In genomic region chr1:101196668-101197067, GRCh38 we compare ENCODE assay signal across 17 cellular contexts. TPM values are rescaled to one million over a fixed set of nuclear protein-coding genes. Genes with fewer than 3 reads are reported as not detected.
DNase-seq lines count a peak whose midpoint lies in the region; ATAC-seq, FAIRE-seq and TF ChIP-seq lines count a peak whose summit lies in the region.
"Had no signal": no experiment of that assay in that cellular context is flagged by ENCODE, and none has a peak within 500 bp of the region (broad histone marks: within the 10 kb centered on the region; RNA-seq: fewer than 3 reads in every experiment).

No MANE protein-coding gene starts in this region.

- no peak overlapping the region for H3K4me3 Mint-ChIP-seq in activated CD4-positive, alpha-beta T cell treated with anti-CD3 and anti-CD28 coated beads, Interleukin-2, amount 10 ng/mL, durations not matched to agents 24 days and 14 days
- H3K4me3 Mint-ChIP-seq in activated T-helper 17 cell treated with anti-CD3 and anti-CD28 coated beads, Interleukin-2, amount 50 U/mL, for 72 hours = no peak overlapping the region
- no peak overlapping the region for H3K4me3 Mint-ChIP-seq in stimulated activated memory B cell treated with anti-CD40 and anti-IgM and Interleukin-4, amounts not matched to agents 10 μg/mL and 1 μg/mL and 100 μg/mL, for 72 hours
- H3K4me3 Mint-ChIP-seq: CD14-positive monocyte; CD4-positive, alpha-beta memory T cell; H9 had no signal

- WGBS in K562 (ENCODE audit: insufficient coverage, low coverage, missing lambda C conversion rate) = 43% methylated on average over 2 of the region's 2 CpGs

- in situ Hi-C loops in K562 (cut with MboI) = no loop called here

- POLR2A ChIA-PET in K562 (lab: Yijun Ruan, JAX) = no interaction called here

- no peaks in the 10 kb centered on the region for H3K79me2 ChIP-seq in K562 (ENCODE audit: control insufficient read depth, insufficient read depth, low read length)

- H4K20me1 ChIP-seq in K562 (replicated peaks; ENCODE audit: control insufficient read depth, insufficient read depth, low read length) = no peaks in the 10 kb centered on the region
- H4K20me1 ChIP-seq: BLaER1 had no signal

- H3K9me3 Mint-ChIP-seq in activated CD4-positive, alpha-beta T cell treated with anti-CD3 and anti-CD28 coated beads, Interleukin-2, amount 10 ng/mL, durations not matched to agents 24 days and 14 days = peaks cover 10% of the 10 kb centered on the region
- H3K9me3 Mint-ChIP-seq in activated T-helper 17 cell treated with anti-CD3 and anti-CD28 coated beads, Interleukin-2, amount 50 U/mL, for 72 hours = no peaks in the 10 kb centered on the region
- peaks cover 1% of the 10 kb centered on the region for H3K9me3 Mint-ChIP-seq in stimulated activated memory B cell treated with anti-CD40 and anti-IgM and Interleukin-4, amounts not matched to agents 10 μg/mL and 1 μg/mL and 100 μg/mL, for 72 hours
- H3K9me3 Mint-ChIP-seq: H9 had no signal

- peaks cover 27% of the 10 kb centered on the region for H3K4me1 Mint-ChIP-seq in activated CD4-positive, alpha-beta T cell treated with anti-CD3 and anti-CD28 coated beads, Interleukin-2, amount 10 ng/mL, durations not matched to agents 24 days and 14 days
- peaks cover 25% of the 10 kb centered on the region for H3K4me1 Mint-ChIP-seq in activated T-helper 17 cell treated with anti-CD3 and anti-CD28 coated beads, Interleukin-2, amount 50 U/mL, for 72 hours
- H3K4me1 Mint-ChIP-seq in stimulated activated memory B cell treated with anti-CD40 and anti-IgM and Interleukin-4, amounts not matched to agents 10 μg/mL and 1 μg/mL and 100 μg/mL, for 72 hours = peaks cover 35% of the 10 kb centered on the region

- no peaks in the 10 kb centered on the region for H3K9me1 ChIP-seq in K562 (ENCODE audit: control insufficient read depth, insufficient read depth, low read length)

- H3K9me3 ChIP-seq in K562 (replicated peaks; ENCODE audit: control insufficient read depth, insufficient read depth, low read depth, low read length) = no peaks in the 10 kb centered on the region
- H3K9me3 ChIP-seq: BLaER1 had no signal

- peak overlapping the region; percentile 14 for H3K27ac Mint-ChIP-seq in activated CD4-positive, alpha-beta T cell treated with anti-CD3 and anti-CD28 coated beads, Interleukin-2, amount 10 ng/mL, durations not matched to agents 24 days and 14 days
- H3K27ac Mint-ChIP-seq in activated T-helper 17 cell treated with anti-CD3 and anti-CD28 coated beads, Interleukin-2, amount 50 U/mL, for 72 hours = peak overlapping the region; percentile 34
- H3K27ac Mint-ChIP-seq in stimulated activated memory B cell treated with anti-CD40 and anti-IgM and Interleukin-4, amounts not matched to agents 10 μg/mL and 1 μg/mL and 100 μg/mL, for 72 hours = peak overlapping the region; percentile 5
- H3K27ac Mint-ChIP-seq: CD4-positive, alpha-beta memory T cell; H9 had no signal

- H3K27me3 ChIP-seq in K562 (ENCODE audit: control insufficient read depth in 2 of 2, insufficient read depth in 2 of 2, low read length in 2 of 2) = no peaks in the 10 kb centered on the region
- H3K27me3 ChIP-seq: BLaER1 had no signal

- FAIRE-seq in K562 (lab: Jason Lieb, UNC) = no peak
- FAIRE-seq: H1, HTR-8/SVneo had no signal

- H3K4me1 ChIP-seq in K562 (replicated peaks in 1 of 2; ENCODE audit: control insufficient read depth in 2 of 2, insufficient read depth in 2 of 2, low read length in 2 of 2) = no peaks in the 10 kb centered on the region; a peak in 4 of 5 replicates

- H3K36me3 ChIP-seq in K562 (ENCODE audit: control insufficient read depth, insufficient read depth, low read length) = no peaks in the 10 kb centered on the region
- H3K36me3 ChIP-seq: BLaER1 had no signal

- no peak for ATAC-seq in activated T-helper 17 cell treated with anti-CD3 and anti-CD28 coated beads, Interleukin-2, amount 50 U/mL, for 72 hours (replicated peaks)
- ATAC-seq in K562 = no peak
- ATAC-seq in stimulated activated memory B cell treated with anti-CD40 and anti-IgM and Interleukin-4, amounts not matched to agents 10 μg/mL and 1 μg/mL and 100 μg/mL, for 72 hours = no peak

- no peak overlapping the region for H3K4me3 ChIP-seq in K562
- H3K4me3 ChIP-seq: BLaER1 had no signal

- H3K27me3 Mint-ChIP-seq in activated CD4-positive, alpha-beta T cell treated with anti-CD3 and anti-CD28 coated beads, Interleukin-2, amount 10 ng/mL, durations not matched to agents 24 days and 14 days = no peaks in the 10 kb centered on the region
- H3K27me3 Mint-ChIP-seq in activated T-helper 17 cell treated with anti-CD3 and anti-CD28 coated beads, Interleukin-2, amount 50 U/mL, for 72 hours = no peaks in the 10 kb centered on the region
- H3K27me3 Mint-ChIP-seq in stimulated activated memory B cell treated with anti-CD40 and anti-IgM and Interleukin-4, amounts not matched to agents 10 μg/mL and 1 μg/mL and 100 μg/mL, for 72 hours = no peaks in the 10 kb centered on the region

- no peak overlapping the region for H3K27ac ChIP-seq in K562 (ENCODE audit: extremely low read depth, low read depth, low read length)
- H3K27ac ChIP-seq: BLaER1 had no signal

- H3K4me2 ChIP-seq in K562 (ENCODE audit: insufficient read depth, low read length) = no peak overlapping the region
- H3K4me2 ChIP-seq: BLaER1 had no signal

- BruUV-seq in K562 (replicated peaks; lab: Mats Ljungman, UMichigan) = no TSS peak

- TF ChIP-seq CTCF in K562 (IDR thresholded peaks at IDR 0.05 in 2 of 3, conservative IDR thresholded peaks at IDR 0.05 in 1 of 3; ENCODE audit: insufficient read depth in 2 of 3, low read depth in 1 of 3, low read length in 3 of 3) = no peak

- TF ChIP-seq POLR2A in K562 (conservative IDR thresholded peaks at IDR 0.05) = no peak

- H2AFZ ChIP-seq in K562 (ENCODE audit: low read depth, low read length) = no peak overlapping the region

- CTCF ChIA-PET in K562 (lab: Yijun Ruan, JAX; ENCODE audit: low intra/inter-chr PET ratio) = no interaction called here

- TF ChIP-seq EP300 in K562 (IDR thresholded peaks at IDR 0.05; ENCODE audit: low read length) = no peak

- peaks cover 7% of the 10 kb centered on the region for H3K36me3 Mint-ChIP-seq in activated CD4-positive, alpha-beta T cell treated with anti-CD3 and anti-CD28 coated beads, Interleukin-2, amount 10 ng/mL, durations not matched to agents 24 days and 14 days (ENCODE audit: low read depth)
- H3K36me3 Mint-ChIP-seq in activated T-helper 17 cell treated with anti-CD3 and anti-CD28 coated beads, Interleukin-2, amount 50 U/mL, for 72 hours (ENCODE audit: low read depth) = no peaks in the 10 kb centered on the region
- H3K36me3 Mint-ChIP-seq in stimulated activated memory B cell treated with anti-CD40 and anti-IgM and Interleukin-4, amounts not matched to agents 10 μg/mL and 1 μg/mL and 100 μg/mL, for 72 hours = peaks cover 2% of the 10 kb centered on the region
- H3K36me3 Mint-ChIP-seq: CD14-positive monocyte had no signal

- H3K9ac ChIP-seq in K562 (ENCODE audit: insufficient read depth in 1 of 2, low read depth in 2 of 2, low read length in 2 of 2) = no peak overlapping the region
- H3K9ac ChIP-seq: BLaER1 had no signal

- intact Hi-C loops in activated CD4-positive, alpha-beta T cell treated with anti-CD3 and anti-CD28 coated beads, Interleukin-2, amount 10 ng/mL, durations not matched to agents 24 days and 14 days (cut with micrococcal nuclease) = no loop called here
- intact Hi-C loops in K562 (cut with micrococcal nuclease) = no loop called here

- no peak for TF ChIP-seq RAD21 in K562 (CRISPR knock-in tag; conservative IDR thresholded peaks at IDR 0.05 in 1 of 2, IDR thresholded peaks at IDR 0.05 in 1 of 2)

- no peak for DNase-seq in activated CD4-positive, alpha-beta T cell treated with anti-CD3 and anti-CD28 coated beads, Interleukin-2, amount 10 ng/mL, durations not matched to agents 24 days and 14 days
- DNase-seq in activated CD4-positive, alpha-beta T cell treated with anti-CD3 and anti-CD28 coated beads for 4 hours = no peak
- DNase-seq in K562 (ENCODE audit: extremely low read depth in 1 of 4, low spot score in 3 of 4) = no peak
- DNase-seq in NCI-H187 treated with DMSO at 0.1 percent for 48 hours (lab: John Stamatoyannopoulos, UW) = no peak
- DNase-seq in stimulated activated CD4-positive, alpha-beta T cell treated with anti-CD3 and anti-CD28 coated beads, Interleukin-4, amount 100 ng/mL, for 1 hour = no peak
- DNase-seq: 8988T; CD4-positive, alpha-beta memory T cell; DMS153; DMS79; GDM1; H9 had no signal

TF ChIP-seq in K562, 482 proteins besides CTCF, POLR2A, EP300 and RAD21 (continues in another document):
- TF ChIP-seq SIX5 (IDR thresholded peaks at IDR 0.05; ENCODE audit: borderline replicate concordance in 1 of 2, insufficient read depth in 1 of 2, low read depth in 1 of 2, low read length in 2 of 2) (no peak), DMBX1 (CRISPR knock-in tag; IDR thresholded peaks at IDR 0.05; ENCODE audit: borderline replicate concordance) (no peak)

RNA-seq across cellular contexts. Expression of gene S1PR1, which starts 40.2 kb away (rescaled TPM):
- total RNA-seq in activated CD4-positive, alpha-beta T cell treated with anti-CD3 and anti-CD28 coated beads, Interleukin-2, amount 10 ng/mL, durations not matched to agents 24 days and 14 days = 49.5 and 51.2 TPM in 2 replicates
- 100 to 1,000 TPM; 147 to 170 TPM for total RNA-seq in activated T-helper 17 cell treated with anti-CD3 and anti-CD28 coated beads, Interleukin-2, amount 50 U/mL, for 72 hours
- 0.93 and 1.5 TPM in 2 replicates for total RNA-seq in K562 (2011; cell fraction: chromatin; rRNA removed; ENCODE audit: low replicate concordance)
- 0.92 and 1.3 TPM in 2 replicates for total RNA-seq in K562 (2011; cell fraction: nucleolus; rRNA removed)
- 0.61 and 0.73 TPM in 2 replicates for total RNA-seq in K562 (2011; cell fraction: nucleoplasm; rRNA removed)
- total RNA-seq in K562 (2014; rRNA removed) (0.36 and 0.41 TPM in 2 replicates), K562 (2014; rRNA removed; fragmentation: Illumina TruSeq; extraction: Trizol) (0.29 and 0.32 TPM in 2 replicates), K562 (2015; rRNA removed; fragmentation: Illumina TruSeq; extraction: Trizol) (1.2 TPM in 2 replicates), K562 (2021) (0.73 and 1.1 TPM in 2 replicates)
- polyA plus RNA-seq in K562 (2011; rRNA removed) (0.85 and 1.0 TPM in 2 replicates), K562 (2014; fragmentation: Illumina TruSeq; extraction: Trizol) (0.43 and 0.54 TPM in 2 replicates), K562 (2014; fragmentation: Nextera tagmentation; extraction: Ambion mirVana) (under 1 TPM; 0.22 to 0.51 TPM), K562 (2014; rRNA removed) (0.32 and 0.34 TPM in 2 replicates)
- polyA plus RNA-seq in K562 (2011; cell fraction: cytosol; rRNA removed) = 1.4 and 1.7 TPM in 2 replicates
- polyA plus RNA-seq in K562 (2011; cell fraction: nucleus; rRNA removed) = 2.9 and 4.5 TPM in 2 replicates
- 1.6 and 1.9 TPM in 2 replicates for polyA plus RNA-seq in K562 (2012)
- polyA minus RNA-seq in K562 (2011; rRNA and poly(A)+ RNA removed) = 1.7 TPM in 2 replicates
- 0.95 TPM in 1 of 2 replicates, not detected in the other for polyA minus RNA-seq in K562 (2011; cell fraction: cytosol; rRNA and poly(A)+ RNA removed)
- polyA minus RNA-seq in K562 (2011; cell fraction: nucleus; rRNA and poly(A)+ RNA removed) = 2.7 and 3.4 TPM in 2 replicates

Comparison
In these comparisons a context has a peak if more than half of its experiments do, and no peak if none do; other contexts are left out.
1. RNA of gene S1PR1, which starts 40.2 kb away (total RNA-seq): 147 to 170 TPM in activated T-helper 17 cell treated with anti-CD3 and anti-CD28 coated beads, Interleukin-2, amount 50 U/mL, for 72 hours and 49.5 to 51.2 TPM in activated CD4-positive, alpha-beta T cell treated with anti-CD3 and anti-CD28 coated beads, Interleukin-2, amount 10 ng/mL, durations not matched to agents 24 days and 14 days; 0.29 to 1.5 TPM in K562; every median in the first group is over 10 times any median in the second.
2. Peak in every context shown above with its lines, with median percentiles within 50 percentile points of each other: H3K27ac Mint-ChIP-seq.